Comparison of ENCODE assay signal across 27 cellular contexts in genomic region chr10:6426317-6426716, GRCh38.
"Had no signal": no experiment of that assay in that cellular context is flagged by ENCODE, and none has a peak within 500 bp of the region (broad histone marks: within the 10 kb centered on the region; RNA-seq: fewer than 3 reads in every experiment).

No MANE protein-coding gene starts in this region.

- H3K36me3 Mint-ChIP-seq: mesothelial cell of epicardium, naive B cell, type B pancreatic cell, WTC11 had no signal

- H3K79me2 ChIP-seq: parathyroid adenoma had no signal

- H3K4me3 Mint-ChIP-seq: central memory CD8-positive, alpha-beta T cell; dendritic cell treated with granulocyte-macrophage colony-stimulating factor and Interleukin-4, amounts not matched to agents 40 ng/mL and 50 ng/mL, for 4 days; endodermal cell; mesothelial cell of epicardium; neural crest cell; type B pancreatic cell; WTC11 had no signal

- H3K4me1 ChIP-seq: esophagus muscularis mucosa, heart left ventricle, parathyroid adenoma, right atrium auricular region, SJSA1, vagina had no signal

- DNase-seq: activated CD4-positive, alpha-beta T cell treated with anti-CD3 and anti-CD28 coated beads for 1 hour; activated CD4-positive, alpha-beta T cell treated with anti-CD3 and anti-CD28 coated beads, Interleukin-2, amount 50 U/mL, for 48 hours; activated naive CD4-positive, alpha-beta T cell treated with Interleukin-2 at 50 U/mL for 16 hours; activated T-cell treated with anti-CD3 and anti-CD28 coated beads, Interleukin-2, amount 50 U/mL, for 1 hour; anterior cingulate cortex; endodermal cell; foreskin keratinocyte; heart left ventricle; hypothalamus; naive B cell; nucleus accumbens; stimulated activated CD4-positive, alpha-beta T cell treated with anti-CD3 and anti-CD28 coated beads, Interleukin-15, amount 100 ng/mL, for 24 hours; stimulated activated CD4-positive, alpha-beta T cell treated with anti-CD3 and anti-CD28 coated beads, Interleukin-2, amount 100 ng/mL, for 24 hours; stimulated activated naive CD4-positive, alpha-beta T cell; T-helper 2 cell had no signal

- H3K9me3 ChIP-seq: esophagus muscularis mucosa, heart left ventricle, right atrium auricular region, SJSA1, thoracic aorta, vagina had no signal

- H2AFZ ChIP-seq: parathyroid adenoma had no signal

- H3K27ac ChIP-seq: esophagus muscularis mucosa, foreskin keratinocyte, heart left ventricle, parathyroid adenoma, right atrium auricular region, SJSA1, thoracic aorta, vagina had no signal

- H3K9me3 Mint-ChIP-seq: central memory CD8-positive, alpha-beta T cell; dendritic cell treated with granulocyte-macrophage colony-stimulating factor and Interleukin-4, amounts not matched to agents 40 ng/mL and 50 ng/mL, for 4 days; endodermal cell; mesothelial cell of epicardium; naive B cell; type B pancreatic cell; WTC11 had no signal

- H3K4me1 Mint-ChIP-seq: endodermal cell, mesothelial cell of epicardium, naive B cell, neural crest cell, WTC11 had no signal

- H3K27me3 ChIP-seq: esophagus muscularis mucosa, foreskin keratinocyte, right atrium auricular region, vagina had no signal

- H3K4me3 ChIP-seq: esophagus muscularis mucosa, heart left ventricle, right atrium auricular region, SJSA1, thoracic aorta, vagina had no signal

- H3K27ac Mint-ChIP-seq: dendritic cell treated with granulocyte-macrophage colony-stimulating factor and Interleukin-4, amounts not matched to agents 40 ng/mL and 50 ng/mL, for 4 days; endodermal cell; mesothelial cell of epicardium; type B pancreatic cell; WTC11 had no signal

- H3K27me3 Mint-ChIP-seq: central memory CD8-positive, alpha-beta T cell; dendritic cell treated with granulocyte-macrophage colony-stimulating factor and Interleukin-4, amounts not matched to agents 40 ng/mL and 50 ng/mL, for 4 days had no signal

- H3K36me3 ChIP-seq: esophagus muscularis mucosa, heart left ventricle, right atrium auricular region, SJSA1, thoracic aorta, vagina had no signal

- ATAC-seq: foreskin keratinocyte, heart left ventricle, WTC11 had no signal
